In the genomic region with DNA sequence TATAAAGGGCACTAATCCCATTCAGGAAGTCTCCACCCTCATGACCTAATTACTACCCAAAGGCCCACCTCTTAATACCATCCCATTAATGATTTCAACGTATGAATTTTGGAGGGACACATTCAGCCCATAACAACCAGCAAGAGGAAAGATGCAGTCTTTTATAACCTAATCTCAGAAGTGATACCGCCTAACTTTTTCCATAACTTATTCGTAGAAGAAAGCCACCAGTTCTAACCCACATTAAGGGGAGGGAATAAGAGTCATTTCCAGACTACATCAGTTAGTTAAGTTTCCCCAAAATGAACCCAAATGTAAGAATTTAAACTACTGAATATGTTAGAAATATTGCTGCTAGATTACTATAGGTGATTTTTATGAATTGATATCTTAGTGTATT, we compare ENCODE assay signal across 1 cellular context.
TF ChIP-seq lines count a peak whose summit lies in the region.

No MANE protein-coding gene starts in this region.

TF ChIP-seq in HepG2, 621 proteins besides CTCF, POLR2A, EP300 and RAD21:
- TF ChIP-seq ZNF264 (CRISPR knock-in tag; IDR thresholded peaks at IDR 0.05) (peak; percentile 60; the same call in 1 of the 2 replicates), ZFP90 (CRISPR knock-in tag; IDR thresholded peaks at IDR 0.05; ENCODE audit: borderline replicate concordance) (no peak), ZNF773 (CRISPR knock-in tag; IDR thresholded peaks at IDR 0.05; ENCODE audit: borderline replicate concordance) (no peak), GATAD1 (CRISPR knock-in tag; IDR thresholded peaks at IDR 0.05) (no peak)
